In the genomic region with DNA sequence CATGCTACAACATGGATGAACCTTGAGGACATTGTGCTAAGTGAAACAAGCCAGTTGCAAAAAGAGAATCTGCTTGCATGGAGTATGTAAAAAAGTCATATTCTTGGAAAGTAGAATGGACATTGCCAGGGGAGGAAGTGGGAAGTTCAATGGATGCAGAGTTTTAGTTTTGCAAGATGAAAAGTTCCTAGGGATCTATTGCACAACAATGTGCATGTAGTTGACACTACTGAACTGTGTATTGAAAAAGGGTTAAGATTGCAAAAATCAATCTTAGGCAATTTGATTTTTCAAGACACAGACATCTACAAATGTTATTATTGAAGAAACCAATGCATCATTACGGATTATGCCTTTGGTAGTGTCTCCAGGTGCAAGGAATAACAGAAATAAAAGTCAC, we compare ENCODE assay signal across 3 cellular contexts.
TF ChIP-seq lines count a peak whose summit lies in the region.

No MANE protein-coding gene starts in this region.

TF ChIP-seq in HCT116, 20 proteins besides CTCF, POLR2A, EP300 and RAD21:
- TF ChIP-seq ELF1 (IDR thresholded peaks at IDR 0.05; ENCODE audit: borderline replicate concordance, low read depth) = no peak
- TF ChIP-seq CBX3 (IDR thresholded peaks at IDR 0.05; ENCODE audit: low read depth) = 0 out of 2 replicates have a peak, but pooled peaks have one; percentile 19
- TF ChIP-seq, protein P1, sequence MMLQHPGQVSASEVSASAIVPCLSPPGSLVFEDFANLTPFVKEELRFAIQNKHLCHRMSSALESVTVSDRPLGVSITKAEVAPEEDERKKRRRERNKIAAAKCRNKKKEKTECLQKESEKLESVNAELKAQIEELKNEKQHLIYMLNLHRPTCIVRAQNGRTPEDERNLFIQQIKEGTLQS (IDR thresholded peaks at IDR 0.05) = no peak
- no peak for TF ChIP-seq ZFX (IDR thresholded peaks at IDR 0.05)
- no peak for TF ChIP-seq CEBPB (IDR thresholded peaks at IDR 0.05; ENCODE audit: low read depth)

TF ChIP-seq in IMR-90, 13 proteins besides CTCF, POLR2A, EP300 and RAD21:
- TF ChIP-seq MAZ (IDR thresholded peaks at IDR 0.05; ENCODE audit: borderline replicate concordance, low read depth, low read length) = no peak
- TF ChIP-seq SMC3 (IDR thresholded peaks at IDR 0.05; ENCODE audit: low read depth, low read length) = no peak
- TF ChIP-seq CEBPB (IDR thresholded peaks at IDR 0.05; ENCODE audit: low read depth, low read length) = peak; percentile 69
- TF ChIP-seq BHLHE40 (IDR thresholded peaks at IDR 0.05; ENCODE audit: low read depth, low read length) = no peak
- TF ChIP-seq MXI1 (IDR thresholded peaks at IDR 0.05; ENCODE audit: borderline replicate concordance, low read depth, low read length) = no peak
TF ChIP-seq in IMR-90: peak in this region for 1.

TF ChIP-seq in K562, 482 proteins besides CTCF, POLR2A, EP300 and RAD21:
- no peak for TF ChIP-seq CEBPG (CRISPR knock-in tag; IDR thresholded peaks at IDR 0.05)
- peak in 1 of 2 experiments; percentile 63; a peak in 3 of 4 replicates for TF ChIP-seq CEBPG (tag; conservative IDR thresholded peaks at IDR 0.05 in 1 of 2, IDR thresholded peaks at IDR 0.05 in 1 of 2)
- TF ChIP-seq JUND (IDR thresholded peaks at IDR 0.05; ENCODE audit: borderline replicate concordance, low read depth, low read length) = no peak
- no peak for TF ChIP-seq JUND (tag; IDR thresholded peaks at IDR 0.05; ENCODE audit: borderline replicate concordance, low read depth, low read length)
- TF ChIP-seq CEBPB (tag; IDR thresholded peaks at IDR 0.05) = peak; percentile 67
